In the genomic region with DNA sequence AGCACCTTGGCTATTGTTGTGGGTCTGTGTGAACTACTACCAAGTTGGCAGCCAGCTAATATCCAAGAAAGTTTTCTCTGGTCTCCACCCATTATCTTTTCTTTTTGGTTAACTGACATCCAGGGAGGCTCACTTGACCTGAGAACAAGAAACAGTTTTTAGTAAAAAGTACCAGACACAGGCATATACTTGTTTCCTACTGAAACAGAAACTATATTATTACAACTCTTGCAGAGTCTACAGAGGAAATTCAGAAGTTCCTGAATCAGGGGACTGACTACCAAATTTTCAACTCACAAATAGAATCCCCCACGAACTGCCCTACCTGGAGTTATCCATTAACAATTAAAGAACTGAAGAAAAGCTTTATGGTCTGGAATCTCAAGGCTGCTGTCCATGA, we compare ENCODE assay signal across 15 cellular contexts.
DNase-seq lines count a peak whose midpoint lies in the region; ATAC-seq, FAIRE-seq and TF ChIP-seq lines count a peak whose summit lies in the region.
"Had no signal": no experiment of that assay in that cellular context is flagged by ENCODE, and none has a peak within 500 bp of the region (broad histone marks: within the 10 kb centered on the region; RNA-seq: fewer than 3 reads in every experiment).

No MANE protein-coding gene starts in this region.

- H3K27ac Mint-ChIP-seq in natural killer cell treated with Interleukin-12 subunit alpha and Interleukin-12 subunit beta and Interleukin-15 and Interleukin-18, amount 100 ng/mL, for 72 hours = no peak overlapping the region
- H3K27ac Mint-ChIP-seq: activated CD4-positive, alpha-beta T cell treated with anti-CD3 and anti-CD28 coated beads, Interleukin-2, amount 10 ng/mL, durations not matched to agents 24 days and 14 days had no signal

- H3K36me3 Mint-ChIP-seq in natural killer cell treated with Interleukin-12 subunit alpha and Interleukin-12 subunit beta and Interleukin-15 and Interleukin-18, amount 100 ng/mL, for 72 hours = no peaks in the 10 kb centered on the region

- in situ Hi-C loops in GM12878 (cut with MboI) = no loop called here

- no peak for FAIRE-seq in GM12878 (lab: Jason Lieb, UNC)
- FAIRE-seq: small intestine had no signal

- H3K79me2 ChIP-seq in GM12878 (ENCODE audit: control insufficient read depth, insufficient read depth, low read length) = peaks cover 41% of the 10 kb centered on the region

- 0% methylated on average over 1 of the region's 1 CpG for WGBS in GM12878 (ENCODE audit: insufficient coverage, insufficient replicate concordance, low lambda C conversion rate, missing lambda C conversion rate)

- intact Hi-C loops in GM12878 (cut with micrococcal nuclease; ENCODE audit: unreplicated experiment) = loop anchor here (2.0 kb wide), 1 partner anchor 39 kb away; no protein-coding TSS in a partner anchor

- SMC1A ChIA-PET in GM12878 (lab: Charles Lee; ENCODE audit: uncharacterized antibody, unreplicated experiment) = interaction anchor here (0.9 to 2.2 kb wide), 14 partner anchors 9 to 401 kb away, joined by 3 to 11 read pairs (median 4); no protein-coding TSS in a partner anchor

- TF ChIP-seq CTCF in GM12878 (IDR thresholded peaks at IDR 0.05 in 2 of 3, conservative IDR thresholded peaks at IDR 0.05 in 1 of 3; ENCODE audit: control insufficient read depth in 2 of 3, extremely low read depth in 1 of 3, insufficient read depth in 1 of 3, low read depth in 3 of 3, low read length in 3 of 3) = no peak

- peaks cover 14% of the 10 kb centered on the region for H3K9me3 Mint-ChIP-seq in natural killer cell treated with Interleukin-12 subunit alpha and Interleukin-12 subunit beta and Interleukin-15 and Interleukin-18, amount 100 ng/mL, for 72 hours
- H3K9me3 Mint-ChIP-seq: activated CD4-positive, alpha-beta T cell treated with anti-CD3 and anti-CD28 coated beads, Interleukin-2, amount 10 ng/mL, durations not matched to agents 24 days and 14 days had no signal

- H3K36me3 ChIP-seq in GM12878 (ENCODE audit: control insufficient read depth in 2 of 2, insufficient read depth in 2 of 2, low read length in 1 of 2) = peaks cover 0 to 2% of the 10 kb centered on the region in 2 experiments; a peak in 2 of 4 replicates
- H3K36me3 ChIP-seq: cardiac muscle cell, neutrophil had no signal

- H3K4me3 Mint-ChIP-seq in natural killer cell treated with Interleukin-12 subunit alpha and Interleukin-12 subunit beta and Interleukin-15 and Interleukin-18, amount 100 ng/mL, for 72 hours = no peak overlapping the region
- H3K4me3 Mint-ChIP-seq: activated CD4-positive, alpha-beta T cell treated with anti-CD3 and anti-CD28 coated beads, Interleukin-2, amount 10 ng/mL, durations not matched to agents 24 days and 14 days had no signal

- H3K4me3 ChIP-seq in GM12878 = peak overlapping the region; percentile 43; the same call in 1 of the 2 replicates
- H3K4me3 ChIP-seq: cardiac muscle cell, SK-N-MC had no signal

- H3K4me2 ChIP-seq in GM12878 (ENCODE audit: control insufficient read depth, insufficient read depth) = peak overlapping the region; percentile 79

- no peaks in the 10 kb centered on the region for H3K27me3 Mint-ChIP-seq in natural killer cell treated with Interleukin-12 subunit alpha and Interleukin-12 subunit beta and Interleukin-15 and Interleukin-18, amount 100 ng/mL, for 72 hours
- H3K27me3 Mint-ChIP-seq: activated CD4-positive, alpha-beta T cell treated with anti-CD3 and anti-CD28 coated beads, Interleukin-2, amount 10 ng/mL, durations not matched to agents 24 days and 14 days had no signal

- DNase-seq in GM12878 (ENCODE audit: low read depth, low spot score) (peak; percentile 44), glomerular visceral epithelial cell (ENCODE audit: extremely low spot score) (no peak), AG20443 (ENCODE audit: low spot score) (no peak)
- DNase-seq in natural killer cell treated with Interleukin-12 subunit alpha and Interleukin-12 subunit beta and Interleukin-15 and Interleukin-18, amount 100 ng/mL, for 72 hours (ENCODE audit: low spot score) = no peak
- DNase-seq: activated CD4-positive, alpha-beta T cell treated with anti-CD3 and anti-CD28 coated beads, Interleukin-2, amount 10 ng/mL, durations not matched to agents 24 days and 14 days; Caco-2; NCI-H1092 treated with DMSO at 0.1 percent for 48 hours; NCI-H774; small intestine had no signal

- peak overlapping the region; percentile 71 for H3K27ac ChIP-seq in GM12878 (ENCODE audit: control insufficient read depth, insufficient read depth)
- H3K27ac ChIP-seq: cardiac muscle cell, neutrophil, SK-N-MC had no signal

- no peak for TF ChIP-seq POLR2A in GM12878 (IDR thresholded peaks at IDR 0.05; ENCODE audit: low read depth, low read length)

- POLR2A ChIA-PET in GM12878 (lab: Charles Lee) = interaction anchor here (1.0 to 1.7 kb wide), 2 partner anchors 18 to 39 kb away, joined by 3 to 6 read pairs; no protein-coding TSS in a partner anchor

- no peaks in the 10 kb centered on the region for H4K20me1 ChIP-seq in GM12878 (ENCODE audit: control insufficient read depth, insufficient read depth)

- ATAC-seq in GM18909 (IDR thresholded peaks at IDR 0.05; ENCODE audit: poor library complexity, unreplicated experiment) (peak; percentile 94), GM21619 (IDR thresholded peaks at IDR 0.05; ENCODE audit: unreplicated experiment) (peak; percentile 93), HG03066 (IDR thresholded peaks at IDR 0.05; ENCODE audit: low read depth, unreplicated experiment) (peak; percentile 83), GM12878 (peak; percentile 90)
- ATAC-seq in natural killer cell treated with Interleukin-12 subunit alpha and Interleukin-12 subunit beta and Interleukin-15 and Interleukin-18, amount 100 ng/mL, for 72 hours = no peak

- peak overlapping the region; percentile 69 for H2AFZ ChIP-seq in GM12878 (ENCODE audit: control insufficient read depth, low read depth, low read length)

- no peaks in the 10 kb centered on the region for H3K4me1 Mint-ChIP-seq in natural killer cell treated with Interleukin-12 subunit alpha and Interleukin-12 subunit beta and Interleukin-15 and Interleukin-18, amount 100 ng/mL, for 72 hours (ENCODE audit: low read depth in 2 of 2)
- H3K4me1 Mint-ChIP-seq: activated CD4-positive, alpha-beta T cell treated with anti-CD3 and anti-CD28 coated beads, Interleukin-2, amount 10 ng/mL, durations not matched to agents 24 days and 14 days had no signal

- CTCF ChIA-PET in GM12878 (lab: Yijun Ruan, JAX) = interaction anchor here (1.4 to 1.7 kb wide), 2 partner anchors 20 to 105 kb away, joined by 4 to 7 read pairs; no protein-coding TSS in a partner anchor

- TF ChIP-seq RAD21 in GM12878 (IDR thresholded peaks at IDR 0.05; ENCODE audit: insufficient read depth, low read depth, low read length) = no peak

- peak in 1 of 2 experiments; percentile 15; a peak in 1 of 4 replicates for TF ChIP-seq EP300 in GM12878 (IDR thresholded peaks at IDR 0.05; ENCODE audit: borderline replicate concordance in 1 of 2, control insufficient read depth in 1 of 2, low read depth in 2 of 2, low read length in 2 of 2)

- RAD21 ChIA-PET in GM12878 (lab: Charles Lee; ENCODE audit: unreplicated experiment) = interaction anchor here (1.0 to 2.4 kb wide), 8 partner anchors 27 to 164 kb away, joined by 3 to 18 read pairs (median 4); no protein-coding TSS in a partner anchor

- no peaks in the 10 kb centered on the region; the same call in 1 of the 3 replicates for H3K9me3 ChIP-seq in GM12878 (replicated peaks; ENCODE audit: control insufficient read depth, insufficient read depth, low read length)
- H3K9me3 ChIP-seq: Caco-2, neutrophil had no signal

- no peaks in the 10 kb centered on the region for H3K27me3 ChIP-seq in GM12878 (replicated peaks in 1 of 2; ENCODE audit: control insufficient read depth in 2 of 2, insufficient read depth in 2 of 2, low read length in 1 of 2)
- H3K27me3 ChIP-seq: cardiac muscle cell, neutrophil had no signal

- peaks cover 27% of the 10 kb centered on the region for H3K4me1 ChIP-seq in GM12878 (ENCODE audit: control insufficient read depth, insufficient read depth, low read length)
- H3K4me1 ChIP-seq: Caco-2 had no signal

- H3K9ac ChIP-seq in GM12878 (ENCODE audit: control insufficient read depth, insufficient read depth, low read length) = no peak overlapping the region

- BruUV-seq in GM12878 (replicated peaks; lab: Mats Ljungman, UMichigan) = no TSS peak

TF ChIP-seq in GM12878, 131 proteins besides CTCF, POLR2A, EP300 and RAD21 (continues in another document):
- TF ChIP-seq, protein P1, sequence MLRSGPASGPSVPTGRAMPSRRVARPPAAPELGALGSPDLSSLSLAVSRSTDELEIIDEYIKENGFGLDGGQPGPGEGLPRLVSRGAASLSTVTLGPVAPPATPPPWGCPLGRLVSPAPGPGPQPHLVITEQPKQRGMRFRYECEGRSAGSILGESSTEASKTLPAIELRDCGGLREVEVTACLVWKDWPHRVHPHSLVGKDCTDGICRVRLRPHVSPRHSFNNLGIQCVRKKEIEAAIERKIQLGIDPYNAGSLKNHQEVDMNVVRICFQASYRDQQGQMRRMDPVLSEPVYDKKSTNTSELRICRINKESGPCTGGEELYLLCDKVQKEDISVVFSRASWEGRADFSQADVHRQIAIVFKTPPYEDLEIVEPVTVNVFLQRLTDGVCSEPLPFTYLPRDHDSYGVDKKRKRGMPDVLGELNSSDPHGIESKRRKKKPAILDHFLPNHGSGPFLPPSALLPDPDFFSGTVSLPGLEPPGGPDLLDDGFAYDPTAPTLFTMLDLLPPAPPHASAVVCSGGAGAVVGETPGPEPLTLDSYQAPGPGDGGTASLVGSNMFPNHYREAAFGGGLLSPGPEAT (IDR thresholded peaks at IDR 0.05; ENCODE audit: low read depth) = 0 out of 2 replicates have a peak, but pooled peaks have one; percentile 34
- TF ChIP-seq TAF1 (IDR thresholded peaks at IDR 0.05; ENCODE audit: borderline replicate concordance, low read depth, low read length) = no peak
- TF ChIP-seq BHLHE40 (IDR thresholded peaks at IDR 0.05; ENCODE audit: borderline replicate concordance in 1 of 2, low read depth in 2 of 2, low read length in 1 of 2) = no peak
- TF ChIP-seq, protein P2, sequence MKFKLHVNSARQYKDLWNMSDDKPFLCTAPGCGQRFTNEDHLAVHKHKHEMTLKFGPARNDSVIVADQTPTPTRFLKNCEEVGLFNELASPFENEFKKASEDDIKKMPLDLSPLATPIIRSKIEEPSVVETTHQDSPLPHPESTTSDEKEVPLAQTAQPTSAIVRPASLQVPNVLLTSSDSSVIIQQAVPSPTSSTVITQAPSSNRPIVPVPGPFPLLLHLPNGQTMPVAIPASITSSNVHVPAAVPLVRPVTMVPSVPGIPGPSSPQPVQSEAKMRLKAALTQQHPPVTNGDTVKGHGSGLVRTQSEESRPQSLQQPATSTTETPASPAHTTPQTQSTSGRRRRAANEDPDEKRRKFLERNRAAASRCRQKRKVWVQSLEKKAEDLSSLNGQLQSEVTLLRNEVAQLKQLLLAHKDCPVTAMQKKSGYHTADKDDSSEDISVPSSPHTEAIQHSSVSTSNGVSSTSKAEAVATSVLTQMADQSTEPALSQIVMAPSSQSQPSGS (IDR thresholded peaks at IDR 0.05; ENCODE audit: low read length) = peak; percentile 35; the same call in 1 of the 2 replicates

Comparison
In these comparisons a context has a peak if more than half of its experiments do, and no peak if none do; other contexts are left out.
1. ATAC-seq: peak in GM18909 (single experiment), GM21619 (single experiment), HG03066 (single experiment) and GM12878 (single experiment); none in natural killer cell treated with Interleukin-12 subunit alpha and Interleukin-12 subunit beta and Interleukin-15 and Interleukin-18, amount 100 ng/mL, for 72 hours (0 of 2).